In the genomic region with DNA sequence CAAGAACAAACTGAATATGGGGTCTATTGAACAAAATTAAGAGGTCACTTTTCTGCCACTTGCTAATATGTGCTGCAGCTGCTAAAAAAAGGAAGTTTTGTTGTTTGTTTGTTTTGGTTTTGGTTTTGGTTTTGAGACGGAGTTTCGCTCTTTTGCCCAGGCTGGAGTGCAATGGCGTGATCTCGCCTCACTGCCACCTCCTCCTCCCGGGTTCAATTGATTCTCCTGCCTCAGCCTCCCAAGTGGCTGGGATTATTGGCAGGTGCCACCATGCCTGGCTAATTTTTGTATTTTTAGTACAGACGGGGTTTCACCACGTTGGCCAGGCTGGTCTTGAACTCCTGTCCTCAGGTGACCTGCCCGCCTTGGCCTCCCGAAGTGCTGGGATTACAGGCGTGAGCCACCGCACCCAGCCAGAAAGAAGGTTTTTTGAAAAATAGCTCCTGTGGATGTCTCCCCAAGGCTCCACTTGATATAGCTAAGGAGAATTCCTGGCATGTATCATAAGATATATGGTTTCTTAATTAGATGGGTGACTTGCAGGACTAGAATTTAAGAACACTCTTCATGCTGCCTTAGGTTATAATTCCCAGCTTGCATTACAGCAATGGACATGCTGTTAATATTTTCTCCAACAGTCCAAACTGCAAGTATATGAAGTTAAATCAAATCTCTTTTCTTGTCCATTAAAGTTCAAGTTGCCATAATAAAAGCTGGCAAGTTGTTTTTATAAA, we compare ENCODE assay signal across 11 cellular contexts.
DNase-seq lines count a peak whose midpoint lies in the region; ATAC-seq and FAIRE-seq lines count a peak whose summit lies in the region.
"Had no signal": no experiment of that assay in that cellular context is flagged by ENCODE, and none has a peak within 500 bp of the region (broad histone marks: within the 10 kb centered on the region; RNA-seq: fewer than 3 reads in every experiment).

No MANE protein-coding gene starts in this region.

- no peaks in the 10 kb centered on the region for H3K27me3 Mint-ChIP-seq in naive thymus-derived CD4-positive, alpha-beta T cell

- DNase-seq in GM18507 (ENCODE audit: extremely low spot score, insufficient read length, low read depth) (no peak), NCI-H226 (peak; percentile 39), mesendoderm (no peak), cerebellum (ENCODE audit: low spot score) (no peak)
- DNase-seq in naive thymus-derived CD4-positive, alpha-beta T cell: peak in 2 of 9 donors; percentile 5 to 18
- no peak for DNase-seq in activated effector memory CD4-positive, alpha-beta T cell treated with anti-CD3 and anti-CD28 coated beads, Interleukin-2, amount 50 U/mL, for 16 hours
- DNase-seq: activated T-cell treated with anti-CD3 and anti-CD28 coated beads, Interleukin-2, amount 50 U/mL, for 48 hours; H7; NCI-H446 had no signal

- H4K8ac ChIP-seq in mesendoderm (ENCODE audit: low read depth, low read length): no peak overlapping the region

- peaks cover 0 to 4% (median 0%) of the 10 kb centered on the region in 11 donors for H3K9me3 Mint-ChIP-seq in naive thymus-derived CD4-positive, alpha-beta T cell

- no peak overlapping the region for H3K23ac ChIP-seq in mesendoderm (ENCODE audit: low read length)

- H3K4me3 ChIP-seq in naive thymus-derived CD4-positive, alpha-beta T cell (ENCODE audit: low read length): peak overlapping the region; percentile 20
- no peak overlapping the region for H3K4me3 ChIP-seq in mesendoderm (ENCODE audit: low read length)

- H3K4me1 Mint-ChIP-seq in naive thymus-derived CD4-positive, alpha-beta T cell: peaks cover 24 to 57% (median 51%) of the 10 kb centered on the region in 7 donors

- POLR2A ChIA-PET in naive thymus-derived CD4-positive, alpha-beta T cell (lab: Charles Lee): interaction anchor here (0.7 to 1.6 kb wide), 2 partner anchors 9 to 338 kb away, joined by 3 read pairs; no protein-coding TSS in a partner anchor

- H2BK5ac ChIP-seq in mesendoderm (ENCODE audit: low read length): no peak overlapping the region

- peak overlapping the region in 7 of 10 donors; percentile 25 to 74 (median 43) for H3K4me3 Mint-ChIP-seq in naive thymus-derived CD4-positive, alpha-beta T cell

- H2AK5ac ChIP-seq in mesendoderm (ENCODE audit: low read length): no peak overlapping the region

- no peak overlapping the region for H2BK120ac ChIP-seq in mesendoderm (ENCODE audit: low read depth, low read length)

- intact Hi-C loops in naive thymus-derived CD4-positive, alpha-beta T cell (cut with micrococcal nuclease): loop anchor here in 1 of 2 donors (2.0 kb wide), 1 partner anchor 43 kb away; no protein-coding TSS in a partner anchor

- H3K36me3 ChIP-seq in naive thymus-derived CD4-positive, alpha-beta T cell (ENCODE audit: control insufficient read depth in 2 of 3, insufficient read depth in 3 of 3, low read length in 3 of 3): no peaks in the 10 kb centered on the region
- H3K36me3 ChIP-seq in mesendoderm (ENCODE audit: control insufficient read depth, insufficient read depth, low read length): no peaks in the 10 kb centered on the region

- no peaks in the 10 kb centered on the region for H3K9me3 ChIP-seq in naive thymus-derived CD4-positive, alpha-beta T cell (ENCODE audit: control insufficient read depth in 2 of 3, low read length in 3 of 3)

- no peak overlapping the region for H3K4ac ChIP-seq in mesendoderm (ENCODE audit: low read depth, low read length)

- peak; percentile 88 for FAIRE-seq in GM18507 (lab: Jason Lieb, UNC)

- ATAC-seq in GM21528 (IDR thresholded peaks at IDR 0.05; ENCODE audit: low FRiP score, unreplicated experiment): peak; percentile 45
- ATAC-seq in naive thymus-derived CD4-positive, alpha-beta T cell: peak; percentile 54
- ATAC-seq in HG02884 (IDR thresholded peaks at IDR 0.05; ENCODE audit: unreplicated experiment): no peak

- no peak overlapping the region for H3K9ac ChIP-seq in mesendoderm (ENCODE audit: low read length)

- H3K36me3 Mint-ChIP-seq in naive thymus-derived CD4-positive, alpha-beta T cell: peaks cover 0 to 10% (median 3%) of the 10 kb centered on the region in 5 donors

- H3K27ac Mint-ChIP-seq in naive thymus-derived CD4-positive, alpha-beta T cell: peak overlapping the region in 5 of 9 donors; percentile 6 to 70 (median 21)

- no peak overlapping the region for H3K4me2 ChIP-seq in mesendoderm (ENCODE audit: low read length)

- no peak overlapping the region for H3K27ac ChIP-seq in naive thymus-derived CD4-positive, alpha-beta T cell (ENCODE audit: low read depth, low read length)
- no peak overlapping the region for H3K27ac ChIP-seq in mesendoderm (ENCODE audit: low read depth, low read length)

- H3K27me3 ChIP-seq in naive thymus-derived CD4-positive, alpha-beta T cell (ENCODE audit: control insufficient read depth in 2 of 2, insufficient read depth in 2 of 2, low read length in 2 of 2): no peaks in the 10 kb centered on the region
- no peaks in the 10 kb centered on the region for H3K27me3 ChIP-seq in mesendoderm (ENCODE audit: insufficient read depth, low read length, poor library complexity)

- CTCF ChIA-PET in naive thymus-derived CD4-positive, alpha-beta T cell (lab: Charles Lee): no interaction called here

- H3K79me2 ChIP-seq in mesendoderm (ENCODE audit: control insufficient read depth, insufficient read depth, low read length): no peaks in the 10 kb centered on the region

- H2BK15ac ChIP-seq in mesendoderm (replicated peaks; ENCODE audit: low read depth): no peak overlapping the region

- peaks cover 0 to 26% of the 10 kb centered on the region in 2 donors for H3K4me1 ChIP-seq in naive thymus-derived CD4-positive, alpha-beta T cell (ENCODE audit: control insufficient read depth in 2 of 2, insufficient read depth in 2 of 2, low read length in 2 of 2)
- no peaks in the 10 kb centered on the region for H3K4me1 ChIP-seq in mesendoderm (ENCODE audit: control insufficient read depth, low read depth, low read length)

- no peak overlapping the region for H3K18ac ChIP-seq in mesendoderm (ENCODE audit: low read length)

- no CpG with 5 or more reads among the region's 11 CpGs for WGBS in mesendoderm (ENCODE audit: extremely low coverage, insufficient coverage, low lambda C conversion rate)

- H3K79me1 ChIP-seq in mesendoderm (ENCODE audit: low read length): no peaks in the 10 kb centered on the region

- no peak overlapping the region for H4K5ac ChIP-seq in mesendoderm (ENCODE audit: low read length)

- no peak overlapping the region for H3K56ac ChIP-seq in mesendoderm (ENCODE audit: low read length)
